ENCODE assay signal across 8 cellular contexts in the genomic region with DNA sequence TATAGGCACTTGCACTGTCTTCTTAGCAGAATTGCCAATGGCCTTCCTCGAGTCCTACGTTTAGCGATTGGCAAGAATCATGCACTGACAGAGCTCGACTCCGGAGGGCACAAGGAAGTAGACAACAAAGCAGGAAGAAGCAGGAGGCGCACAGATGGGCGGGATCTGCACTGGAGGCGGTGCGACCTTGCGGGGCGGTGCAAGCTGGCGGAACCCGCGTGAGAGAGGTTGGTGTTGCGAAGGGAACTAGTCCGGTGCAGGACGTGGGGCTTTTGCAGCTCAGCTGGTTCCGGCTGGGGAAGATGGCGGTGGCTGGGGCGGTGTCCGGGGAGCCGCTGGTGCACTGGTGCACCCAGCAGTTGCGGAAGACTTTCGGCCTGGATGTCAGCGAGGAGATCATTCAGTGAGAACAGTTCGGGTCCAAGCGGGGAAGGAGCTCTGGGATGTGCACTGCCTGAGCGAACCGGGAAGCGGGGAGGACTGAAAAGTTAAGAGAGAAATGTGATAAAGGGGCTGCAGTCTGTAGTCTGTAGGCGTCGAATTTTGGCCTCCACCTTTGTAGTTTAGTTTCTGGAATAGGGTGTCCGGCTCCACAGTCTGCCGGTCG. TPM values are rescaled to one million over a fixed set of nuclear protein-coding genes. Genes with fewer than 3 reads are reported as not detected.
DNase-seq lines count a peak whose midpoint lies in the region; ATAC-seq and TF ChIP-seq lines count a peak whose summit lies in the region.

A gene (plus strand): TSS at position 275 of the 607 bp plus-strand sequence. CDS start 28 bp downstream, at position 303.

- peak within 1 kb of the TSS; percentile 84 for H3K4ac ChIP-seq in trophoblast cell (ENCODE audit: low read depth, low read length)

- peaks cover 4% of the 10 kb centered on the region in 2 experiments for H3K4me1 ChIP-seq in trophoblast cell (ENCODE audit: control insufficient read depth in 1 of 2, insufficient read depth in 2 of 2, low read length in 2 of 2)
- H3K4me1 ChIP-seq in transverse colon, result peaks cover 8 to 23% (median 11%) of the 10 kb centered on the region in 4 donors

- no peaks in the 10 kb centered on the region for H3K27me3 Mint-ChIP-seq in activated naive CD8-positive, alpha-beta T cell treated with anti-CD3 and anti-CD28 coated beads, Interleukin-2, amount 50 U/mL, for 24 hours

- peak within 1 kb of the TSS; percentile 98 for H3K4me3 Mint-ChIP-seq in activated naive CD8-positive, alpha-beta T cell treated with anti-CD3 and anti-CD28 coated beads, Interleukin-2, amount 50 U/mL, for 24 hours

- peaks cover 0 to 3% of the 10 kb centered on the region in 2 experiments for H3K36me3 ChIP-seq in trophoblast cell (ENCODE audit: control insufficient read depth in 1 of 2, insufficient read depth in 2 of 2, low read length in 2 of 2)
- H3K36me3 ChIP-seq in transverse colon, result no peaks in the 10 kb centered on the region

- peaks cover 22% of the 10 kb centered on the region for H3K4me1 Mint-ChIP-seq in activated naive CD8-positive, alpha-beta T cell treated with anti-CD3 and anti-CD28 coated beads, Interleukin-2, amount 50 U/mL, for 24 hours

- H3K9me3 ChIP-seq in trophoblast cell (ENCODE audit: insufficient read depth, low read depth, low read length) (no peaks in the 10 kb centered on the region), transverse colon (no peaks in the 10 kb centered on the region)

- H3K27ac Mint-ChIP-seq in activated naive CD8-positive, alpha-beta T cell treated with anti-CD3 and anti-CD28 coated beads, Interleukin-2, amount 50 U/mL, for 24 hours, result peak within 1 kb of the TSS; percentile 90

- peak within 1 kb of the TSS; percentile 53 for H3K18ac ChIP-seq in trophoblast cell (ENCODE audit: low read length)

- no peaks in the 10 kb centered on the region for H3K9me3 Mint-ChIP-seq in activated naive CD8-positive, alpha-beta T cell treated with anti-CD3 and anti-CD28 coated beads, Interleukin-2, amount 50 U/mL, for 24 hours

- ATAC-seq in HG02623 (IDR thresholded peaks at IDR 0.05; ENCODE audit: unreplicated experiment), result peak; percentile 92
- peak; percentile 100 for ATAC-seq in activated naive CD8-positive, alpha-beta T cell treated with anti-CD3 and anti-CD28 coated beads, Interleukin-2, amount 50 U/mL, for 24 hours

- H3K14ac ChIP-seq in trophoblast cell (ENCODE audit: low read length), result peak within 1 kb of the TSS; percentile 60

- peak within 1 kb of the TSS; percentile 80 for H4K12ac ChIP-seq in trophoblast cell (ENCODE audit: low read depth, low read length)

- peaks cover 3% of the 10 kb centered on the region for H3K79me2 ChIP-seq in trophoblast cell (ENCODE audit: control insufficient read depth, insufficient read depth, low read length, poor library complexity)

- peak within 1 kb of the TSS; percentile 82 for H4K8ac ChIP-seq in trophoblast cell (ENCODE audit: low read depth, low read length)

- peak within 1 kb of the TSS; percentile 56 for H4K91ac ChIP-seq in trophoblast cell (ENCODE audit: low read depth, low read length)

- no peak within 1 kb of the TSS for H2BK5ac ChIP-seq in trophoblast cell (ENCODE audit: low read depth, low read length, poor library complexity)

- H3K4me3 ChIP-seq in trophoblast cell (ENCODE audit: low read depth, low read length) (peak within 1 kb of the TSS; percentile 89), transverse colon (peak within 1 kb of the TSS; percentile 55 to 71 (median 68))

- H3K9ac ChIP-seq in trophoblast cell (ENCODE audit: low read length), result peak within 1 kb of the TSS; percentile 88

- peaks cover 2% of the 10 kb centered on the region for H3K79me1 ChIP-seq in trophoblast cell (ENCODE audit: low read length)

- H2AK5ac ChIP-seq in trophoblast cell (ENCODE audit: low read length), result no peak within 1 kb of the TSS

- H2BK120ac ChIP-seq in trophoblast cell (ENCODE audit: insufficient read depth, low read length, poor library complexity), result peak within 1 kb of the TSS; percentile 48

- peak within 1 kb of the TSS; percentile 97 for H2AFZ ChIP-seq in trophoblast cell (ENCODE audit: insufficient read depth, low read length, poor library complexity)

- DNase-seq in GM10266 (ENCODE audit: extremely low spot score), result peak; percentile 90
- peak; percentile 71 for DNase-seq in NCI-H128 (lab: John Stamatoyannopoulos, UW; ENCODE audit: unreplicated experiment)
- DNase-seq in SW480 (ENCODE audit: low spot score), result peak; percentile 98
- peak; percentile 95 for DNase-seq in activated naive CD8-positive, alpha-beta T cell treated with anti-CD3 and anti-CD28 coated beads, Interleukin-2, amount 50 U/mL, for 24 hours
- DNase-seq in cardiac septum (ENCODE audit: low spot score), result peak; percentile 98
- peak; percentile 96 to 97 for DNase-seq in trophoblast cell
- DNase-seq in transverse colon, result peak; percentile 97

- no peak within 1 kb of the TSS for H3K23ac ChIP-seq in trophoblast cell (ENCODE audit: low read length)

- H3K27me3 ChIP-seq in trophoblast cell (ENCODE audit: insufficient read depth, low read length) (no peaks in the 10 kb centered on the region), transverse colon (no peaks in the 10 kb centered on the region)

- peaks cover 3% of the 10 kb centered on the region for H3K36me3 Mint-ChIP-seq in activated naive CD8-positive, alpha-beta T cell treated with anti-CD3 and anti-CD28 coated beads, Interleukin-2, amount 50 U/mL, for 24 hours (ENCODE audit: low read depth)

- TF ChIP-seq EP300 in transverse colon (IDR thresholded peaks at IDR 0.05; ENCODE audit: low read depth), result no peak

- peak; percentile 85 for TF ChIP-seq POLR2A in transverse colon (IDR thresholded peaks at IDR 0.05)

- no CpG with 5 or more reads among the region's 35 CpGs for WGBS in trophoblast cell (ENCODE audit: extremely low coverage, insufficient coverage, insufficient read length)
- WGBS in transverse colon (ENCODE audit: low coverage in 1 of 2), 2 donors, result 0 to 1% methylated on average over 7 to 35 of the region's 35 CpGs

- intact Hi-C loops in cardiac septum (cut with DNase I), result loop anchor here (1.0 to 2.0 kb wide), 3 partner anchors 31 to 225 kb away; a partner anchor contains a TSS
- intact Hi-C loops in transverse colon (cut with DNase I; ENCODE audit: low total_unique reads), result no loop called here

- no peak within 1 kb of the TSS for H2BK12ac ChIP-seq in trophoblast cell (ENCODE audit: low read length)

- H3K4me2 ChIP-seq in trophoblast cell (ENCODE audit: low read length), result peak within 1 kb of the TSS; percentile 72

- TF ChIP-seq CTCF in GM10266 (IDR thresholded peaks at IDR 0.05; ENCODE audit: control insufficient read depth, insufficient read depth, low read depth, missing control alignments), result peak; percentile 28
- peak in 3 of 5 experiments; percentile 2 to 19 (median 11) for TF ChIP-seq CTCF in transverse colon (IDR thresholded peaks at IDR 0.05)

- H3K27ac ChIP-seq in trophoblast cell (ENCODE audit: low read depth, low read length), result peak within 1 kb of the TSS; percentile 26
- H3K27ac ChIP-seq in transverse colon, result peak within 1 kb of the TSS; percentile 71 to 92 (median 83)

- in situ Hi-C loops in transverse colon (cut with MboI; ENCODE audit: low pct_ligation_motif_present in 1 of 4, low pct_unique_long_range_greater_than_20kb in 1 of 4, low sequenced_read_pairs in 3 of 4), result no loop called here

RNA-seq across cellular contexts. Expression of the gene that starts here (rescaled TPM):
- 16.0 TPM for total RNA-seq in cardiac septum
- polyA plus RNA-seq in trophoblast cell (2013), result 50.9 and 52.0 TPM in 2 replicates
- 10 to 100 TPM; 16.9 to 53.3 (median 23.9) TPM for total RNA-seq in transverse colon

Comparison
In these comparisons a context has a peak if more than half of its experiments do, and no peak if none do; other contexts are left out.
1. Peak in every context shown above with its lines: DNase-seq, ATAC-seq, H3K4me3 ChIP-seq and H3K27ac ChIP-seq.